In genomic region chr4:64781737-64782326, GRCh38 we compare ENCODE assay signal across 9 cellular contexts.
A peak's percentile ranks its signal among the peaks of the same experiment; 100 is the strongest.
DNase-seq lines count a peak whose midpoint lies in the region; ATAC-seq, FAIRE-seq and TF ChIP-seq lines count a peak whose summit lies in the region.
"Had no signal": no experiment of that assay in that cellular context is flagged by ENCODE, and none has a peak within 500 bp of the region (broad histone marks: within the 10 kb centered on the region; RNA-seq: fewer than 3 reads in every experiment).

No MANE protein-coding gene starts in this region.

- no peaks in the 10 kb centered on the region for H3K36me3 ChIP-seq in OCI-LY1 (ENCODE audit: insufficient read depth, low read length)
- H3K36me3 ChIP-seq in endothelial cell of umbilical vein (ENCODE audit: control insufficient read depth in 2 of 2, extremely low read depth in 1 of 2, insufficient read depth in 2 of 2, low read length in 2 of 2): no peaks in the 10 kb centered on the region

- POLR2A ChIA-PET in endothelial cell of umbilical vein (lab: Charles Lee): no interaction called here

- H3K4me2 ChIP-seq in OCI-LY1 (ENCODE audit: low read length): no peak overlapping the region
- H3K4me2 ChIP-seq in endothelial cell of umbilical vein (ENCODE audit: insufficient read depth, low read length): no peak overlapping the region

- no TSS peak for BruUV-seq in endothelial cell of umbilical vein (replicated peaks; lab: Mats Ljungman, UMichigan)

- no peaks in the 10 kb centered on the region for H3K27me3 Mint-ChIP-seq in activated naive CD4-positive, alpha-beta T cell treated with anti-CD3 and anti-CD28 coated beads for 36 hours (ENCODE audit: low read depth)
- H3K27me3 Mint-ChIP-seq: activated naive CD8-positive, alpha-beta T cell treated with anti-CD3 and anti-CD28 coated beads, Interleukin-2, amount 10 ng/mL, durations not matched to agents 7 days and 5 days had no signal

- dilution Hi-C loops in endothelial cell of umbilical vein (cut with MboI; ENCODE audit: extremely low pct_ligation_motif_present, low sequenced_read_pairs): no loop called here

- H2AFZ ChIP-seq in OCI-LY1 (ENCODE audit: low read length) (no peak overlapping the region), endothelial cell of umbilical vein (ENCODE audit: low read depth, low read length) (no peak overlapping the region)

- H3K9ac ChIP-seq in OCI-LY1 (ENCODE audit: low read length): no peak overlapping the region
- no peak overlapping the region for H3K9ac ChIP-seq in endothelial cell of umbilical vein (replicated peaks; ENCODE audit: extremely low read depth, insufficient read depth, low read length)

- DNase-seq in NCI-H146 (lab: John Stamatoyannopoulos, UW): peak; percentile 11
- no peak for DNase-seq in NCI-H146 treated with DMSO at 0.1 percent for 48 hours (lab: John Stamatoyannopoulos, UW; ENCODE audit: unreplicated experiment)
- peak; percentile 71 for DNase-seq in endothelial cell of umbilical vein (ENCODE audit: low read depth, low spot score)
- DNase-seq in retina: peak; percentile 41
- no peak for DNase-seq in activated T-cell treated with anti-CD3 and anti-CD28 coated beads, Interleukin-2, amount 50 U/mL, for 1 hour
- no peak for DNase-seq in activated naive CD4-positive, alpha-beta T cell treated with anti-CD3 and anti-CD28 coated beads for 36 hours
- DNase-seq: activated naive CD8-positive, alpha-beta T cell treated with anti-CD3 and anti-CD28 coated beads, Interleukin-2, amount 10 ng/mL, durations not matched to agents 7 days and 5 days had no signal

- intact Hi-C loops in endothelial cell of umbilical vein (cut with micrococcal nuclease): loop anchor here (2.0 to 10.0 kb wide), 4 partner anchors 70 to 1905 kb away; no protein-coding TSS in a partner anchor
- intact Hi-C loops in activated naive CD4-positive, alpha-beta T cell treated with anti-CD3 and anti-CD28 coated beads for 36 hours (cut with micrococcal nuclease): loop anchor here (2.0 kb wide), 1 partner anchor 1907 kb away; no protein-coding TSS in a partner anchor

- H3K36me3 Mint-ChIP-seq in activated naive CD4-positive, alpha-beta T cell treated with anti-CD3 and anti-CD28 coated beads for 36 hours (ENCODE audit: low read depth): no peaks in the 10 kb centered on the region
- H3K36me3 Mint-ChIP-seq: activated naive CD8-positive, alpha-beta T cell treated with anti-CD3 and anti-CD28 coated beads, Interleukin-2, amount 10 ng/mL, durations not matched to agents 7 days and 5 days had no signal

- H3K27me3 ChIP-seq in OCI-LY1 (ENCODE audit: insufficient read depth, low read length) (no peaks in the 10 kb centered on the region), endothelial cell of umbilical vein (ENCODE audit: control insufficient read depth in 2 of 2, insufficient read depth in 2 of 2, low read length in 2 of 2) (no peaks in the 10 kb centered on the region)

- H3K27ac Mint-ChIP-seq in activated naive CD4-positive, alpha-beta T cell treated with anti-CD3 and anti-CD28 coated beads for 36 hours: no peak overlapping the region
- H3K27ac Mint-ChIP-seq: activated naive CD8-positive, alpha-beta T cell treated with anti-CD3 and anti-CD28 coated beads, Interleukin-2, amount 10 ng/mL, durations not matched to agents 7 days and 5 days had no signal

- H3K27ac ChIP-seq in OCI-LY1 (ENCODE audit: low read depth, low read length, poor library complexity, severe bottlenecking) (no peak overlapping the region), endothelial cell of umbilical vein (ENCODE audit: insufficient read depth, low read depth, low read length) (no peak overlapping the region)

- ATAC-seq in HG02885 (IDR thresholded peaks at IDR 0.05; ENCODE audit: poor library complexity, unreplicated experiment): peak; percentile 77

- TF ChIP-seq POLR2A in endothelial cell of umbilical vein (IDR thresholded peaks at IDR 0.05; ENCODE audit: low read depth, low read length): no peak

- TF ChIP-seq CTCF in OCI-LY1 (IDR thresholded peaks at IDR 0.05; ENCODE audit: low read length) (peak; percentile 58; the same call in 1 of the 2 replicates), endothelial cell of umbilical vein (IDR thresholded peaks at IDR 0.05; ENCODE audit: extremely low read depth in 1 of 2, insufficient read depth in 1 of 2, low read depth in 1 of 2, low read length in 2 of 2) (peak; percentile 39 to 46)

- H3K9me3 ChIP-seq in OCI-LY1 (ENCODE audit: low read length): no peaks in the 10 kb centered on the region
- H3K9me3 ChIP-seq in endothelial cell of umbilical vein (replicated peaks; ENCODE audit: control insufficient read depth, insufficient read depth, low read length): no peaks in the 10 kb centered on the region

- H3K9me2 ChIP-seq in OCI-LY1 (ENCODE audit: low read depth, low read length): no peaks in the 10 kb centered on the region

- no peaks in the 10 kb centered on the region for H4K20me1 ChIP-seq in OCI-LY1 (ENCODE audit: insufficient read depth, low read length)
- no peaks in the 10 kb centered on the region for H4K20me1 ChIP-seq in endothelial cell of umbilical vein (replicated peaks; ENCODE audit: control insufficient read depth, extremely low read depth, insufficient read depth, low read length)

- H3K9me3 Mint-ChIP-seq in activated naive CD4-positive, alpha-beta T cell treated with anti-CD3 and anti-CD28 coated beads for 36 hours: no peaks in the 10 kb centered on the region
- H3K9me3 Mint-ChIP-seq: activated naive CD8-positive, alpha-beta T cell treated with anti-CD3 and anti-CD28 coated beads, Interleukin-2, amount 10 ng/mL, durations not matched to agents 7 days and 5 days had no signal

- no peak overlapping the region for H3K4me3 ChIP-seq in OCI-LY1 (ENCODE audit: low read depth, low read length, poor library complexity, severe bottlenecking)
- no peak overlapping the region for H3K4me3 ChIP-seq in endothelial cell of umbilical vein (replicated peaks in 1 of 3; ENCODE audit: insufficient read depth in 1 of 3, low read depth in 1 of 3, low read length in 3 of 3)

- CTCF ChIA-PET in endothelial cell of umbilical vein (lab: Charles Lee): interaction anchor here (1.0 to 1.4 kb wide), 6 partner anchors 9 to 1907 kb away, joined by 3 to 6 read pairs (median 3); no protein-coding TSS in a partner anchor
- CTCF ChIA-PET in activated naive CD4-positive, alpha-beta T cell treated with anti-CD3 and anti-CD28 coated beads for 36 hours (lab: Charles Lee): no interaction called here

- no peaks in the 10 kb centered on the region for H3K9me1 ChIP-seq in endothelial cell of umbilical vein (replicated peaks; ENCODE audit: control insufficient read depth, extremely low read depth, insufficient read depth, low read length)

- no peaks in the 10 kb centered on the region for H3K4me1 ChIP-seq in OCI-LY1 (ENCODE audit: insufficient read depth, low read length, severe bottlenecking)
- peaks cover 24% of the 10 kb centered on the region for H3K4me1 ChIP-seq in endothelial cell of umbilical vein (ENCODE audit: control insufficient read depth, extremely low read depth, insufficient read depth, low read length)

- peak; percentile 74 for FAIRE-seq in endothelial cell of umbilical vein (lab: Jason Lieb, UNC)

- H3K4me3 Mint-ChIP-seq in activated naive CD4-positive, alpha-beta T cell treated with anti-CD3 and anti-CD28 coated beads for 36 hours: no peak overlapping the region
- H3K4me3 Mint-ChIP-seq: activated naive CD8-positive, alpha-beta T cell treated with anti-CD3 and anti-CD28 coated beads, Interleukin-2, amount 10 ng/mL, durations not matched to agents 7 days and 5 days had no signal

- H3K79me2 ChIP-seq in OCI-LY1 (ENCODE audit: insufficient read depth, low read length) (no peaks in the 10 kb centered on the region), endothelial cell of umbilical vein (ENCODE audit: control insufficient read depth, insufficient read depth, low read length) (no peaks in the 10 kb centered on the region)

- H3K4me1 Mint-ChIP-seq in activated naive CD4-positive, alpha-beta T cell treated with anti-CD3 and anti-CD28 coated beads for 36 hours (ENCODE audit: low read depth): no peaks in the 10 kb centered on the region
- H3K4me1 Mint-ChIP-seq: activated naive CD8-positive, alpha-beta T cell treated with anti-CD3 and anti-CD28 coated beads, Interleukin-2, amount 10 ng/mL, durations not matched to agents 7 days and 5 days had no signal

- no peaks in the 10 kb centered on the region for H3F3A ChIP-seq in OCI-LY1 (ENCODE audit: insufficient read depth, low read length)

TF ChIP-seq in endothelial cell of umbilical vein, 7 proteins besides CTCF, POLR2A, EP300 and RAD21:
- TF ChIP-seq FOS (IDR thresholded peaks at IDR 0.05; ENCODE audit: borderline replicate concordance, insufficient read depth, low read length) (no peak), EZH2 (IDR thresholded peaks at IDR 0.05; ENCODE audit: borderline replicate concordance, low read depth, low read length, severe bottlenecking) (no peak), JUN (IDR thresholded peaks at IDR 0.05; ENCODE audit: borderline replicate concordance, insufficient read depth, insufficient read length, low read depth) (no peak), MYC (IDR thresholded peaks at IDR 0.05; ENCODE audit: low read depth, low read length) (no peak), GATA2 (IDR thresholded peaks at IDR 0.05; ENCODE audit: insufficient read depth, insufficient read length, low read depth, low read length) (no peak), POLR2AphosphoS5 (IDR thresholded peaks at IDR 0.05; ENCODE audit: insufficient read depth, low read depth, low read length) (no peak), MAX (IDR thresholded peaks at IDR 0.05; ENCODE audit: insufficient read depth, insufficient read length) (no peak)

Comparison
In these comparisons a context has a peak if more than half of its experiments do, and no peak if none do; other contexts are left out.
1. DNase-seq: peak in NCI-H146 (single experiment), endothelial cell of umbilical vein (single experiment) and retina (single experiment); none in NCI-H146 treated with DMSO at 0.1 percent for 48 hours (single experiment), activated T-cell treated with anti-CD3 and anti-CD28 coated beads, Interleukin-2, amount 50 U/mL, for 1 hour (single experiment) and activated naive CD4-positive, alpha-beta T cell treated with anti-CD3 and anti-CD28 coated beads for 36 hours (single experiment).